Comparison of ENCODE assay signal across 10 cellular contexts in the genomic region with DNA sequence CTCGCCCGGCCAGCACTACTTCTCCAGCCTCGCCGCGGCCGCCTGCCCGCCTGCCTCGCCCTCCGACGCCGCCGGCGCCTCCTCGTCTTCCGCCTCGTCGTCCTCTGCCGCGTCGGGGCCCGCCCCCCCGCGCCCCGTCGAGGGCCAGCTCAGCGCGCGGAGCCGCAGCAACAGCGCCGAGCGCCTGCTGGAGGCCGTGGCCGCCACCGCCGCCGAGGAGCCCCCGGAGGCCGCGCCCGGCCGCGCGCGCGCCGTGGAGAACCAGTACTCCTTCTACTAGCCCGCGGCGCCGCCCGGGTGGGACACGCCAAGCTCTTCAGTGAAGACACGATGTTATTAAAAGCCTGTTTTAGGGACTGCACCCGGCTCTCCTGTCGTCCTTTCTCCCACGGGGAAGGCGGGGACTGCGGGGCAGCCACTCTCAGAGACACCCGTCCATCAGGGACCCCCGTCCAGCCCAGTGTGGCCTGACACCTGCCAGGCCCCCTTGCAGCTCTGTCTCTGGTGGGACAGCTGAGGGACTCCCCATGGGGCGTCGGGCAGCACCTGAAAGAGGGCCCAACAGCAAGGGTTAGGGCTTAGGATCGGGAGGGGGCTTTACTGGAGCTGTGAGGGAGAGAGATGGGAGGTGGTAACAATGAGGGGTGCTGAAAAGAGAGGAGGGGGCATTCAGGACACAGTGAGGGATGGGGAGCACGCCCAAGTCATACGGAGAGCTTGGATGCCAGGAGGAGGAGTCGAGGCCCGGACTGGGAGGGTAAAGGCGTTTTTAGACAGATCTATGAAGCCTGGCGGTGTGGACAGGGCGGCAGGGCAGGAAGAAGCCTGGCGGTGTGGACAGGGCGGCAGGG. TPM values are rescaled to one million over a fixed set of nuclear protein-coding genes. Genes with fewer than 3 reads are reported as not detected.
A peak's percentile ranks its signal among the peaks of the same experiment; 100 is the strongest.
DNase-seq lines count a peak whose midpoint lies in the region; ATAC-seq and TF ChIP-seq lines count a peak whose summit lies in the region.
"Had no signal": no experiment of that assay in that cellular context is flagged by ENCODE, and none has a peak within 500 bp of the region (broad histone marks: within the 10 kb centered on the region; RNA-seq: fewer than 3 reads in every experiment).

No MANE protein-coding gene starts in this region.

- TF ChIP-seq CTCF in DOHH2 (IDR thresholded peaks at IDR 0.05; ENCODE audit: low read depth, low read length, poor library complexity, severe bottlenecking) (no peak), IMR-90 (conservative IDR thresholded peaks at IDR 0.05; ENCODE audit: low read depth, low read length) (no peak), foreskin keratinocyte (conservative IDR thresholded peaks at IDR 0.05) (no peak)

- H2BK5ac ChIP-seq in IMR-90 (ENCODE audit: low read depth, low read length, poor library complexity, severe bottlenecking), result no peak overlapping the region
- no peak overlapping the region for H2BK5ac ChIP-seq in neuronal stem cell (ENCODE audit: low read length)

- H2AK5ac ChIP-seq in IMR-90 (ENCODE audit: low read depth, low read length) (no peak overlapping the region), neuronal stem cell (ENCODE audit: low read depth, low read length) (peak overlapping the region; percentile 10)

- no peaks in the 10 kb centered on the region for H3K27me3 ChIP-seq in DOHH2 (ENCODE audit: control insufficient read depth, low read length)
- H3K27me3 ChIP-seq in IMR-90 (ENCODE audit: control insufficient read depth, insufficient read depth, low read length), result peaks cover 1% of the 10 kb centered on the region; the same call in 1 of the 2 replicates
- H3K27me3 ChIP-seq in foreskin keratinocyte, result peaks cover 24% of the 10 kb centered on the region
- H3K27me3 ChIP-seq in neuronal stem cell (ENCODE audit: control insufficient read depth in 3 of 3, insufficient read depth in 3 of 3, low read depth in 1 of 3, low read length in 3 of 3), result peaks cover 0 to 2% (median 0%) of the 10 kb centered on the region in 3 experiments
- H3K27me3 ChIP-seq: SJSA1 had no signal

- no peak for TF ChIP-seq POLR2A in IMR-90 (IDR thresholded peaks at IDR 0.05; ENCODE audit: low read depth, low read length)

- WGBS in IMR-90 (ENCODE audit: extremely low coverage in 2 of 2, insufficient read length in 1 of 2), 2 experiments, result 50% methylated on average over 39 of the region's 73 CpGs; no CpG with 5 or more reads in 1 of the 2 experiments
- no CpG with 5 or more reads among the region's 73 CpGs for WGBS in neuronal stem cell (ENCODE audit: extremely low coverage in 2 of 2, insufficient read length in 2 of 2, insufficient replicate concordance in 1 of 2), 2 donors

- H3F3A ChIP-seq in DOHH2 (ENCODE audit: control insufficient read depth, insufficient read depth), result peaks cover 37% of the 10 kb centered on the region

- H2BK120ac ChIP-seq in IMR-90 (ENCODE audit: low read depth, low read length), result no peak overlapping the region
- no peak overlapping the region for H2BK120ac ChIP-seq in neuronal stem cell (ENCODE audit: low read depth, low read length)

- peak; percentile 59 for ATAC-seq in IMR-90 (ENCODE audit: low read depth)
- peak; percentile 27 for ATAC-seq in foreskin keratinocyte
- ATAC-seq in GM21529 (IDR thresholded peaks at IDR 0.05; ENCODE audit: unreplicated experiment), result no peak

- no peak overlapping the region for H2AFZ ChIP-seq in IMR-90 (replicated peaks; ENCODE audit: low read length, poor library complexity)
- H2AFZ ChIP-seq in neuronal stem cell (ENCODE audit: low read length), result no peak overlapping the region

- peaks cover 26% of the 10 kb centered on the region for H4K20me1 ChIP-seq in DOHH2 (ENCODE audit: control insufficient read depth, insufficient read depth, low read depth, low read length)
- H4K20me1 ChIP-seq in IMR-90 (ENCODE audit: insufficient read depth, low read length), result no peaks in the 10 kb centered on the region

- peaks cover 67% of the 10 kb centered on the region for H3K4me1 ChIP-seq in DOHH2 (ENCODE audit: control insufficient read depth, low read length)
- H3K4me1 ChIP-seq in IMR-90 (ENCODE audit: control insufficient read depth, insufficient read depth, low read length), result no peaks in the 10 kb centered on the region
- H3K4me1 ChIP-seq in foreskin keratinocyte, result no peaks in the 10 kb centered on the region
- peaks cover 0 to 3% of the 10 kb centered on the region in 2 donors for H3K4me1 ChIP-seq in neuronal stem cell (ENCODE audit: control insufficient read depth in 2 of 2, insufficient read depth in 1 of 2, low read depth in 1 of 2, low read length in 2 of 2)

- in situ Hi-C loops in IMR-90 (cut with MboI; ENCODE audit: low sequenced_read_pairs), result no loop called here

- H3K56ac ChIP-seq in IMR-90 (ENCODE audit: extremely low read depth, insufficient read depth, low read length), result no peak overlapping the region

- H3K27ac ChIP-seq in DOHH2 (ENCODE audit: low read depth, low read length) (no peak overlapping the region), IMR-90 (ENCODE audit: insufficient read depth, low read length) (no peak overlapping the region), foreskin keratinocyte (no peak overlapping the region), neuronal stem cell (replicated peaks; ENCODE audit: low read length) (no peak overlapping the region)
- H3K27ac ChIP-seq: SJSA1 had no signal

- H3K18ac ChIP-seq in IMR-90 (ENCODE audit: low read depth, low read length), result no peak overlapping the region
- H3K18ac ChIP-seq in neuronal stem cell (ENCODE audit: low read length), result peak overlapping the region; percentile 81

- H3K4ac ChIP-seq in IMR-90 (ENCODE audit: low read depth, low read length), result no peak overlapping the region
- H3K4ac ChIP-seq in neuronal stem cell (ENCODE audit: low read length), result no peak overlapping the region

- H2BK15ac ChIP-seq in IMR-90 (ENCODE audit: low read depth, low read length) (no peak overlapping the region), neuronal stem cell (ENCODE audit: low read length) (no peak overlapping the region)

- TF ChIP-seq RAD21 in IMR-90 (IDR thresholded peaks at IDR 0.05; ENCODE audit: low read length), result no peak

- no peak overlapping the region for H3K14ac ChIP-seq in IMR-90 (replicated peaks; ENCODE audit: low read depth, low read length)
- no peak overlapping the region for H3K14ac ChIP-seq in neuronal stem cell (ENCODE audit: low read length)

- no peak overlapping the region for H2AK9ac ChIP-seq in IMR-90 (replicated peaks; ENCODE audit: low read depth, low read length, poor library complexity)

- H2BK12ac ChIP-seq in neuronal stem cell (ENCODE audit: low read length), result peak overlapping the region; percentile 24

- no peak overlapping the region for H4K5ac ChIP-seq in IMR-90 (ENCODE audit: low read depth, low read length)

- H3K79me1 ChIP-seq in IMR-90 (ENCODE audit: low read depth in 1 of 2, low read length in 2 of 2), result no peaks in the 10 kb centered on the region
- H3K79me1 ChIP-seq in neuronal stem cell (ENCODE audit: low read depth, low read length), result peaks cover 2% of the 10 kb centered on the region

- 0 out of 2 replicates have a peak overlapping the region, but pooled peaks have one; percentile 4 for H3K4me3 ChIP-seq in DOHH2 (ENCODE audit: low read length)
- H3K4me3 ChIP-seq in IMR-90 (ENCODE audit: insufficient read depth, low read depth, low read length), result no peak overlapping the region
- H3K4me3 ChIP-seq in neuronal stem cell (ENCODE audit: low read length in 2 of 2), result no peak overlapping the region
- H3K4me3 ChIP-seq: SJSA1 had no signal

- no peaks in the 10 kb centered on the region for H3K9me3 ChIP-seq in DOHH2 (ENCODE audit: control insufficient read depth, insufficient read depth, low read length)
- no peaks in the 10 kb centered on the region for H3K9me3 ChIP-seq in IMR-90 (ENCODE audit: control insufficient read depth, insufficient read depth, low read length)
- peaks cover 0 to 2% of the 10 kb centered on the region in 2 donors for H3K9me3 ChIP-seq in neuronal stem cell (replicated peaks in 1 of 2; ENCODE audit: control insufficient read depth in 2 of 2, insufficient read depth in 1 of 2, low read depth in 1 of 2, low read length in 2 of 2)
- H3K9me3 ChIP-seq: SJSA1 had no signal

- dilution Hi-C loops in IMR-90 (cut with HindIII; ENCODE audit: low sequenced_read_pairs, unreplicated experiment), result no loop called here

- H3K9me2 ChIP-seq in DOHH2 (replicated peaks; ENCODE audit: control insufficient read depth, low read length), result no peaks in the 10 kb centered on the region

- no peak overlapping the region for H3K23ac ChIP-seq in IMR-90 (ENCODE audit: low read depth, low read length)
- peak overlapping the region; percentile 80 for H3K23ac ChIP-seq in neuronal stem cell (ENCODE audit: low read depth, low read length, poor library complexity)

- POLR2A ChIA-PET in IMR-90 (lab: Charles Lee; ENCODE audit: unreplicated experiment), result no interaction called here

- H3K9ac ChIP-seq in IMR-90 (ENCODE audit: low read depth, low read length) (no peak overlapping the region), neuronal stem cell (ENCODE audit: low read depth, low read length, poor library complexity) (peak overlapping the region; percentile 86)

- DNase-seq in IMR-90 (no peak), foreskin keratinocyte (no peak), neuronal stem cell (ENCODE audit: low spot score) (no peak), NCI-H2107 treated with DMSO at 0.1 percent for 48 hours (lab: John Stamatoyannopoulos, UW; ENCODE audit: unreplicated experiment) (no peak)
- no peak for DNase-seq in stimulated activated naive CD4-positive, alpha-beta T cell (lab: John Stamatoyannopoulos, UW)
- no peak for DNase-seq in stimulated activated CD4-positive, alpha-beta T cell treated with anti-CD3 and anti-CD28 coated beads, Interleukin-12 subunit alpha, Interleukin-12 subunit beta, amount 100 ng/mL, for 4 hours
- DNase-seq: cortex of kidney had no signal

- no peak overlapping the region for H4K91ac ChIP-seq in IMR-90 (ENCODE audit: insufficient read depth, low read depth, low read length)
- H4K91ac ChIP-seq in neuronal stem cell (ENCODE audit: low read depth, low read length, poor library complexity), result no peak overlapping the region

- peaks cover 96% of the 10 kb centered on the region for H3K36me3 ChIP-seq in DOHH2 (ENCODE audit: control insufficient read depth, low read length)
- peaks cover 1% of the 10 kb centered on the region; the same call in 1 of the 2 replicates for H3K36me3 ChIP-seq in IMR-90 (ENCODE audit: control insufficient read depth, insufficient read depth, low read length)
- H3K36me3 ChIP-seq in neuronal stem cell (replicated peaks in 1 of 2; ENCODE audit: control insufficient read depth in 2 of 2, insufficient read depth in 2 of 2, low read length in 2 of 2), result peaks cover 5 to 42% of the 10 kb centered on the region in 2 donors

- H4K8ac ChIP-seq in IMR-90 (ENCODE audit: low read depth in 2 of 2, low read length in 2 of 2) (no peak overlapping the region), neuronal stem cell (ENCODE audit: low read depth, low read length) (no peak overlapping the region)

- no TSS peak for BruUV-seq in IMR-90 (replicated peaks; lab: Mats Ljungman, UMichigan)

- H3K9me1 ChIP-seq in IMR-90 (ENCODE audit: insufficient read depth, low read length), result peaks cover 4% of the 10 kb centered on the region; the same call in 1 of the 2 replicates

- peaks cover 69% of the 10 kb centered on the region for H3K79me2 ChIP-seq in DOHH2 (ENCODE audit: control insufficient read depth, low read length)

- no peak overlapping the region for H2BK20ac ChIP-seq in IMR-90 (ENCODE audit: low read depth, low read length)

- intact Hi-C loops in IMR-90 (cut with micrococcal nuclease), result no loop called here

- H3K4me2 ChIP-seq in DOHH2 (ENCODE audit: low read length) (peak overlapping the region; percentile 26; the same call in 1 of the 2 replicates), IMR-90 (ENCODE audit: low read depth, low read length) (no peak overlapping the region), neuronal stem cell (ENCODE audit: insufficient read depth, low read length, poor library complexity, severe bottlenecking) (peak overlapping the region; percentile 18)

- CTCF ChIA-PET in IMR-90 (lab: Yijun Ruan, JAX), result no interaction called here

RNA-seq across cellular contexts. Expression of a gene that starts 34.7 kb away (rescaled TPM):
- total RNA-seq in IMR-90 (2012; rRNA removed) (not detected in 2 replicates), foreskin keratinocyte (not detected in 2 replicates)
- polyA plus RNA-seq in IMR-90 (2012; rRNA removed) (not detected in 2 replicates), foreskin keratinocyte (not detected in 2 replicates)
- not detected in 2 replicates for polyA plus RNA-seq in IMR-90 (2012; cell fraction: cytosol; rRNA removed)
- polyA plus RNA-seq in IMR-90 (2012; cell fraction: nucleus; rRNA removed; ENCODE audit: low replicate concordance), result not detected in 2 replicates
- not detected for polyA plus RNA-seq in neuronal stem cell (2013, experiment 1 of 2)
- not detected for polyA plus RNA-seq in neuronal stem cell (2013, experiment 2 of 2)
- total RNA-seq: SJSA1 had no signal

RNA-seq across cellular contexts. Expression of a gene that starts 34.9 kb away (rescaled TPM):
- total RNA-seq in IMR-90 (2012; rRNA removed), result 0.36 and 0.56 TPM in 2 replicates
- 0.99 and 1.7 TPM in 2 replicates for polyA plus RNA-seq in IMR-90 (2012; rRNA removed)
- 1.2 and 4.4 TPM in 2 replicates for polyA plus RNA-seq in IMR-90 (2012; cell fraction: cytosol; rRNA removed)
- 2.8 and 9.6 TPM in 2 replicates for polyA plus RNA-seq in IMR-90 (2012; cell fraction: nucleus; rRNA removed; ENCODE audit: low replicate concordance)
- 0.35 and 0.41 TPM in 2 replicates for total RNA-seq in foreskin keratinocyte
- polyA plus RNA-seq in foreskin keratinocyte, result 0.45 and 0.48 TPM in 2 replicates
- 9.5 TPM for polyA plus RNA-seq in neuronal stem cell (2013, experiment 1 of 2)
- polyA plus RNA-seq in neuronal stem cell (2013, experiment 2 of 2), result 9.6 TPM
